Comparison of ENCODE assay signal across 22 cellular contexts in genomic region chr4:76625316-76625715, GRCh38.
DNase-seq lines count a peak whose midpoint lies in the region; ATAC-seq and TF ChIP-seq lines count a peak whose summit lies in the region.
"Had no signal": no experiment of that assay in that cellular context is flagged by ENCODE, and none has a peak within 500 bp of the region (broad histone marks: within the 10 kb centered on the region; RNA-seq: fewer than 3 reads in every experiment).

No MANE protein-coding gene starts in this region.

- peak overlapping the region; percentile 98; the same call in 1 of the 2 replicates for H3K27ac ChIP-seq in PC-3 (ENCODE audit: low read length)
- H3K27ac ChIP-seq in coronary artery: peak overlapping the region; percentile 79 to 86
- H3K27ac ChIP-seq in tibial artery: peak overlapping the region; percentile 78 to 87
- H3K27ac ChIP-seq: C4-2B, neutrophil, PC-9, testis had no signal

- H3K27me3 ChIP-seq in PC-3 (ENCODE audit: low read length): no peaks in the 10 kb centered on the region
- H3K27me3 ChIP-seq in tibial artery: no peaks in the 10 kb centered on the region
- H3K27me3 ChIP-seq: testis had no signal

- peaks cover 4% of the 10 kb centered on the region for H3K27me3 Mint-ChIP-seq in nephron (ENCODE audit: low read depth)
- peaks cover 26% of the 10 kb centered on the region for H3K27me3 Mint-ChIP-seq in activated T-helper 2 cell treated with anti-CD3 and anti-CD28 coated beads, Interferon-gamma antibody, Interleukin-2, Interleukin-4, amounts not matched to agents 10 μg/mL and 5 μg/mL and 100 μg/mL, durations not matched to agents 14 hours and 24 hours and 36 hours (ENCODE audit: low read depth)
- H3K27me3 Mint-ChIP-seq in glutamatergic neuron (ENCODE audit: unreplicated experiment): peaks cover under 1% of the 10 kb centered on the region

- H3K36me3 Mint-ChIP-seq in nephron (ENCODE audit: low read depth): no peaks in the 10 kb centered on the region
- H3K36me3 Mint-ChIP-seq in activated T-helper 2 cell treated with anti-CD3 and anti-CD28 coated beads, Interferon-gamma antibody, Interleukin-2, Interleukin-4, amounts not matched to agents 10 μg/mL and 5 μg/mL and 100 μg/mL, durations not matched to agents 14 hours and 24 hours and 36 hours (ENCODE audit: low read depth): no peaks in the 10 kb centered on the region
- H3K36me3 Mint-ChIP-seq in glutamatergic neuron (ENCODE audit: unreplicated experiment): no peaks in the 10 kb centered on the region

- H3K4me1 ChIP-seq in PC-3 (ENCODE audit: insufficient read depth, low read length): peaks cover 49% of the 10 kb centered on the region
- H3K4me1 ChIP-seq in tibial artery: peaks cover 0 to 74% (median 36%) of the 10 kb centered on the region in 4 donors
- H3K4me1 ChIP-seq: testis had no signal

- no peak for TF ChIP-seq CTCF in PC-3 (conservative IDR thresholded peaks at IDR 0.05; ENCODE audit: low read depth, low read length)
- no peak for TF ChIP-seq CTCF in coronary artery (IDR thresholded peaks at IDR 0.05)
- no peak for TF ChIP-seq CTCF in nephron (IDR thresholded peaks at IDR 0.05; ENCODE audit: unreplicated experiment in 3 of 3)
- no peak for TF ChIP-seq CTCF in tibial artery (IDR thresholded peaks at IDR 0.05)
- no peak for TF ChIP-seq CTCF in glutamatergic neuron (IDR thresholded peaks at IDR 0.05; ENCODE audit: partially characterized antibody, unreplicated experiment)

- H3K36me3 ChIP-seq in PC-3 (ENCODE audit: low read depth, low read length) (no peaks in the 10 kb centered on the region), tibial artery (no peaks in the 10 kb centered on the region)
- H3K36me3 ChIP-seq: neutrophil had no signal

- CTCF ChIA-PET in PC-3 (lab: Charles Lee): no interaction called here

- peak overlapping the region; percentile 82; the same call in 1 of the 2 replicates for H3K4me2 ChIP-seq in PC-3 (ENCODE audit: low read length)
- H3K4me2 ChIP-seq: PC-9 had no signal

- no peak for DNase-seq in PC-3
- DNase-seq in coronary artery (ENCODE audit: low spot score): no peak
- no peak for DNase-seq in tibial artery
- no peak for DNase-seq in activated T-helper 2 cell treated with anti-CD3 and anti-CD28 coated beads, Interferon-gamma antibody, Interleukin-2, Interleukin-4, amounts not matched to agents 10 μg/mL and 5 μg/mL and 100 μg/mL, durations not matched to agents 14 hours and 24 hours and 36 hours (ENCODE audit: low spot score)
- DNase-seq in NCI-H1694 treated with DMSO at 0.1 percent for 48 hours (lab: John Stamatoyannopoulos, UW): no peak
- DNase-seq in activated naive CD4-positive, alpha-beta T cell treated with Interleukin-2 at 50 U/mL for 16 hours: no peak
- DNase-seq in glutamatergic neuron: no peak
- DNase-seq: activated CD4-positive, alpha-beta T cell treated with anti-CD3 and anti-CD28 coated beads for 4 hours; activated CD8-positive, alpha-beta memory T cell treated with anti-CD3 and anti-CD28 coated beads, Interleukin-2, amount 50 U/mL, for 4 hours; activated naive CD4-positive, alpha-beta T cell; cortex of kidney; KBM-7; NCI-H1048; NCI-H2107; NCI-H69; PC-9; stimulated activated CD4-positive, alpha-beta T cell treated with anti-CD3 and anti-CD28 coated beads, Interleukin-4, amount 100 ng/mL, for 1 hour; testis had no signal

- H3K27ac Mint-ChIP-seq in nephron (peak overlapping the region; percentile 20 to 72 (median 51)), glutamatergic neuron (ENCODE audit: unreplicated experiment) (no peak overlapping the region)
- H3K27ac Mint-ChIP-seq in activated T-helper 2 cell treated with anti-CD3 and anti-CD28 coated beads, Interferon-gamma antibody, Interleukin-2, Interleukin-4, amounts not matched to agents 10 μg/mL and 5 μg/mL and 100 μg/mL, durations not matched to agents 14 hours and 24 hours and 36 hours: no peak overlapping the region

- no peaks in the 10 kb centered on the region for H3K9me2 ChIP-seq in PC-3 (replicated peaks; ENCODE audit: low read length)

- no TSS peak for BruUV-seq in PC-3 (replicated peaks; lab: Mats Ljungman, UMichigan)

- no peak overlapping the region; the same call in 1 of the 2 replicates for H3K9ac ChIP-seq in PC-3 (ENCODE audit: low read length)

- H3K4me1 Mint-ChIP-seq in nephron: peaks cover 35% of the 10 kb centered on the region
- no peaks in the 10 kb centered on the region for H3K4me1 Mint-ChIP-seq in activated T-helper 2 cell treated with anti-CD3 and anti-CD28 coated beads, Interferon-gamma antibody, Interleukin-2, Interleukin-4, amounts not matched to agents 10 μg/mL and 5 μg/mL and 100 μg/mL, durations not matched to agents 14 hours and 24 hours and 36 hours (ENCODE audit: low read depth)
- peaks cover 5% of the 10 kb centered on the region for H3K4me1 Mint-ChIP-seq in glutamatergic neuron (ENCODE audit: low read depth, unreplicated experiment)

- H3F3A ChIP-seq in PC-3 (ENCODE audit: low read length, unreplicated experiment): peaks cover 6% of the 10 kb centered on the region

- H3K4me3 Mint-ChIP-seq in nephron (peak overlapping the region in 1 of 3 experiments; percentile 11), glutamatergic neuron (ENCODE audit: unreplicated experiment) (no peak overlapping the region)
- no peak overlapping the region for H3K4me3 Mint-ChIP-seq in activated T-helper 2 cell treated with anti-CD3 and anti-CD28 coated beads, Interferon-gamma antibody, Interleukin-2, Interleukin-4, amounts not matched to agents 10 μg/mL and 5 μg/mL and 100 μg/mL, durations not matched to agents 14 hours and 24 hours and 36 hours (ENCODE audit: low read depth)

- H3K9me3 ChIP-seq in PC-3 (ENCODE audit: low read length) (no peaks in the 10 kb centered on the region), tibial artery (no peaks in the 10 kb centered on the region)
- H3K9me3 ChIP-seq: neutrophil, testis had no signal

- no peak for ATAC-seq in PC-3

- no peak overlapping the region for H2AFZ ChIP-seq in PC-3 (ENCODE audit: low read length)
- H2AFZ ChIP-seq: PC-9 had no signal

- intact Hi-C loops in PC-3 (cut with micrococcal nuclease): no loop called here
- intact Hi-C loops in tibial artery (cut with DNase I; ENCODE audit: low total_unique reads): no loop called here
- intact Hi-C loops in activated T-helper 2 cell treated with anti-CD3 and anti-CD28 coated beads, Interferon-gamma antibody, Interleukin-2, Interleukin-4, amounts not matched to agents 10 μg/mL and 5 μg/mL and 100 μg/mL, durations not matched to agents 14 hours and 24 hours and 36 hours (cut with micrococcal nuclease): no loop called here

- no peaks in the 10 kb centered on the region for H4K20me1 ChIP-seq in PC-3 (ENCODE audit: low read length)

- H3K79me2 ChIP-seq in PC-3 (ENCODE audit: low read length): no peaks in the 10 kb centered on the region

- POLR2A ChIA-PET in PC-3 (lab: Charles Lee; ENCODE audit: unreplicated experiment): no interaction called here

- H3K4me3 ChIP-seq in PC-3 (ENCODE audit: low read length): no peak overlapping the region
- no peak overlapping the region for H3K4me3 ChIP-seq in coronary artery
- no peak overlapping the region for H3K4me3 ChIP-seq in tibial artery
- H3K4me3 ChIP-seq: lung, PC-9, testis had no signal

- no peaks in the 10 kb centered on the region for H3K9me3 Mint-ChIP-seq in nephron
- no peaks in the 10 kb centered on the region for H3K9me3 Mint-ChIP-seq in activated T-helper 2 cell treated with anti-CD3 and anti-CD28 coated beads, Interferon-gamma antibody, Interleukin-2, Interleukin-4, amounts not matched to agents 10 μg/mL and 5 μg/mL and 100 μg/mL, durations not matched to agents 14 hours and 24 hours and 36 hours
- no peaks in the 10 kb centered on the region for H3K9me3 Mint-ChIP-seq in glutamatergic neuron (ENCODE audit: unreplicated experiment)

Comparison
In these comparisons a context has a peak if more than half of its experiments do, and no peak if none do; other contexts are left out.
1. H3K27ac Mint-ChIP-seq: peak in nephron (3 of 3); none in activated T-helper 2 cell treated with anti-CD3 and anti-CD28 coated beads, Interferon-gamma antibody, Interleukin-2, Interleukin-4, amounts not matched to agents 10 μg/mL and 5 μg/mL and 100 μg/mL, durations not matched to agents 14 hours and 24 hours and 36 hours (single experiment) and glutamatergic neuron (single experiment).
2. Peak in every context shown above with its lines, with median percentiles within 50 percentile points of each other: H3K27ac ChIP-seq.